In the genomic region with DNA sequence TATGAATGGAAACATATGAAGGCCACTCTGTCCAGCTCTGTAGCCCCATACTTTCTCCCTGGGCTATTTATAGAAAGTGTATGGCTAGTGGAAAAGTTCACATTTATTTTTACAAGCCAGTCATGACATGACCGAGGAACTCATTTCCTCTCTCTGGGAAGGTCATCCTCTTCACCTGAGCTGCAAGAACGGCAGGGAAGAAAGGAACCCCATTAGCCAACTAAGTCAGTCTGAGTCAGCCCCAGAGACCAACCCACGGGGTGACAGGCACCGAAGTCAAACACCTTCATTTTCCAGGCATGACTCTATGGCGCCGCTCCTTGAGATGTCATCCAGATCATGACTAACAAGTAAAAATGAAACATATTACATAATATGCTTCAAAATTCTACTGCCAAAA, we compare ENCODE assay signal across 1 cellular context.
TF ChIP-seq lines count a peak whose summit lies in the region.

No MANE protein-coding gene starts in this region.

TF ChIP-seq in GM23338, 12 proteins besides CTCF, POLR2A, EP300 and RAD21 (continued from another document):
- TF ChIP-seq, protein P1, sequence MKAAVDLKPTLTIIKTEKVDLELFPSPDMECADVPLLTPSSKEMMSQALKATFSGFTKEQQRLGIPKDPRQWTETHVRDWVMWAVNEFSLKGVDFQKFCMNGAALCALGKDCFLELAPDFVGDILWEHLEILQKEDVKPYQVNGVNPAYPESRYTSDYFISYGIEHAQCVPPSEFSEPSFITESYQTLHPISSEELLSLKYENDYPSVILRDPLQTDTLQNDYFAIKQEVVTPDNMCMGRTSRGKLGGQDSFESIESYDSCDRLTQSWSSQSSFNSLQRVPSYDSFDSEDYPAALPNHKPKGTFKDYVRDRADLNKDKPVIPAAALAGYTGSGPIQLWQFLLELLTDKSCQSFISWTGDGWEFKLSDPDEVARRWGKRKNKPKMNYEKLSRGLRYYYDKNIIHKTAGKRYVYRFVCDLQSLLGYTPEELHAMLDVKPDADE (IDR thresholded peaks at IDR 0.05): no peak
- TF ChIP-seq, protein P2, sequence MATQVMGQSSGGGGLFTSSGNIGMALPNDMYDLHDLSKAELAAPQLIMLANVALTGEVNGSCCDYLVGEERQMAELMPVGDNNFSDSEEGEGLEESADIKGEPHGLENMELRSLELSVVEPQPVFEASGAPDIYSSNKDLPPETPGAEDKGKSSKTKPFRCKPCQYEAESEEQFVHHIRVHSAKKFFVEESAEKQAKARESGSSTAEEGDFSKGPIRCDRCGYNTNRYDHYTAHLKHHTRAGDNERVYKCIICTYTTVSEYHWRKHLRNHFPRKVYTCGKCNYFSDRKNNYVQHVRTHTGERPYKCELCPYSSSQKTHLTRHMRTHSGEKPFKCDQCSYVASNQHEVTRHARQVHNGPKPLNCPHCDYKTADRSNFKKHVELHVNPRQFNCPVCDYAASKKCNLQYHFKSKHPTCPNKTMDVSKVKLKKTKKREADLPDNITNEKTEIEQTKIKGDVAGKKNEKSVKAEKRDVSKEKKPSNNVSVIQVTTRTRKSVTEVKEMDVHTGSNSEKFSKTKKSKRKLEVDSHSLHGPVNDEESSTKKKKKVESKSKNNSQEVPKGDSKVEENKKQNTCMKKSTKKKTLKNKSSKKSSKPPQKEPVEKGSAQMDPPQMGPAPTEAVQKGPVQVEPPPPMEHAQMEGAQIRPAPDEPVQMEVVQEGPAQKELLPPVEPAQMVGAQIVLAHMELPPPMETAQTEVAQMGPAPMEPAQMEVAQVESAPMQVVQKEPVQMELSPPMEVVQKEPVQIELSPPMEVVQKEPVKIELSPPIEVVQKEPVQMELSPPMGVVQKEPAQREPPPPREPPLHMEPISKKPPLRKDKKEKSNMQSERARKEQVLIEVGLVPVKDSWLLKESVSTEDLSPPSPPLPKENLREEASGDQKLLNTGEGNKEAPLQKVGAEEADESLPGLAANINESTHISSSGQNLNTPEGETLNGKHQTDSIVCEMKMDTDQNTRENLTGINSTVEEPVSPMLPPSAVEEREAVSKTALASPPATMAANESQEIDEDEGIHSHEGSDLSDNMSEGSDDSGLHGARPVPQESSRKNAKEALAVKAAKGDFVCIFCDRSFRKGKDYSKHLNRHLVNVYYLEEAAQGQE (IDR thresholded peaks at IDR 0.05; ENCODE audit: unreplicated experiment): no peak
- TF ChIP-seq, protein P3, sequence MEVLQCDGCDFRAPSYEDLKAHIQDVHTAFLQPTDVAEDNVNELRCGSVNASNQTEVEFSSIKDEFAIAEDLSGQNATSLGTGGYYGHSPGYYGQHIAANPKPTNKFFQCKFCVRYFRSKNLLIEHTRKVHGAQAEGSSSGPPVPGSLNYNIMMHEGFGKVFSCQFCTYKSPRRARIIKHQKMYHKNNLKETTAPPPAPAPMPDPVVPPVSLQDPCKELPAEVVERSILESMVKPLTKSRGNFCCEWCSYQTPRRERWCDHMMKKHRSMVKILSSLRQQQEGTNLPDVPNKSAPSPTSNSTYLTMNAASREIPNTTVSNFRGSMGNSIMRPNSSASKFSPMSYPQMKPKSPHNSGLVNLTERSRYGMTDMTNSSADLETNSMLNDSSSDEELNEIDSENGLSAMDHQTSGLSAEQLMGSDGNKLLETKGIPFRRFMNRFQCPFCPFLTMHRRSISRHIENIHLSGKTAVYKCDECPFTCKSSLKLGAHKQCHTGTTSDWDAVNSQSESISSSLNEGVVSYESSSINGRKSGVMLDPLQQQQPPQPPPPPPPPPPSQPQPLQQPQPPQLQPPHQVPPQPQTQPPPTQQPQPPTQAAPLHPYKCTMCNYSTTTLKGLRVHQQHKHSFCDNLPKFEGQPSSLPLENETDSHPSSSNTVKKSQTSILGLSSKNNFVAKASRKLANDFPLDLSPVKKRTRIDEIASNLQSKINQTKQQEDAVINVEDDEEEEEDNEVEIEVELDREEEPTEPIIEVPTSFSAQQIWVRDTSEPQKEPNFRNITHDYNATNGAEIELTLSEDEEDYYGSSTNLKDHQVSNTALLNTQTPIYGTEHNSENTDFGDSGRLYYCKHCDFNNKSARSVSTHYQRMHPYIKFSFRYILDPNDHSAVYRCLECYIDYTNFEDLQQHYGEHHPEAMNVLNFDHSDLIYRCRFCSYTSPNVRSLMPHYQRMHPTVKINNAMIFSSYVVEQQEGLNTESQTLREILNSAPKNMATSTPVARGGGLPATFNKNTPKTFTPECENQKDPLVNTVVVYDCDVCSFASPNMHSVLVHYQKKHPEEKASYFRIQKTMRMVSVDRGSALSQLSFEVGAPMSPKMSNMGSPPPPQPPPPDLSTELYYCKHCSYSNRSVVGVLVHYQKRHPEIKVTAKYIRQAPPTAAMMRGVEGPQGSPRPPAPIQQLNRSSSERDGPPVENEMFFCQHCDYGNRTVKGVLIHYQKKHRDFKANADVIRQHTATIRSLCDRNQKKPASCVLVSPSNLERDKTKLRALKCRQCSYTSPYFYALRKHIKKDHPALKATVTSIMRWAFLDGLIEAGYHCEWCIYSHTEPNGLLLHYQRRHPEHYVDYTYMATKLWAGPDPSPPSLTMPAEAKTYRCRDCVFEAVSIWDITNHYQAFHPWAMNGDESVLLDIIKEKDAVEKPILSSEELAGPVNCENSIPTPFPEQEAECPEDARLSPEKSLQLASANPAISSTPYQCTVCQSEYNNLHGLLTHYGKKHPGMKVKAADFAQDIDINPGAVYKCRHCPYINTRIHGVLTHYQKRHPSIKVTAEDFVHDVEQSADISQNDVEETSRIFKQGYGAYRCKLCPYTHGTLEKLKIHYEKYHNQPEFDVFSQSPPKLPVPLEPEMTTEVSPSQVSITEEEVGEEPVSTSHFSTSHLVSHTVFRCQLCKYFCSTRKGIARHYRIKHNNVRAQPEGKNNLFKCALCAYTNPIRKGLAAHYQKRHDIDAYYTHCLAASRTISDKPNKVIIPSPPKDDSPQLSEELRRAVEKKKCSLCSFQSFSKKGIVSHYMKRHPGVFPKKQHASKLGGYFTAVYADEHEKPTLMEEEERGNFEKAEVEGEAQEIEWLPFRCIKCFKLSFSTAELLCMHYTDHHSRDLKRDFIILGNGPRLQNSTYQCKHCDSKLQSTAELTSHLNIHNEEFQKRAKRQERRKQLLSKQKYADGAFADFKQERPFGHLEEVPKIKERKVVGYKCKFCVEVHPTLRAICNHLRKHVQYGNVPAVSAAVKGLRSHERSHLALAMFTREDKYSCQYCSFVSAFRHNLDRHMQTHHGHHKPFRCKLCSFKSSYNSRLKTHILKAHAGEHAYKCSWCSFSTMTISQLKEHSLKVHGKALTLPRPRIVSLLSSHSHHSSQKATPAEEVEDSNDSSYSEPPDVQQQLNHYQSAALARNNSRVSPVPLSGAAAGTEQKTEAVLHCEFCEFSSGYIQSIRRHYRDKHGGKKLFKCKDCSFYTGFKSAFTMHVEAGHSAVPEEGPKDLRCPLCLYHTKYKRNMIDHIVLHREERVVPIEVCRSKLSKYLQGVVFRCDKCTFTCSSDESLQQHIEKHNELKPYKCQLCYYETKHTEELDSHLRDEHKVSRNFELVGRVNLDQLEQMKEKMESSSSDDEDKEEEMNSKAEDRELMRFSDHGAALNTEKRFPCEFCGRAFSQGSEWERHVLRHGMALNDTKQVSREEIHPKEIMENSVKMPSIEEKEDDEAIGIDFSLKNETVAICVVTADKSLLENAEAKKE (CRISPR knock-in tag; IDR thresholded peaks at IDR 0.05): no peak
- TF ChIP-seq NANOG (IDR thresholded peaks at IDR 0.05; ENCODE audit: borderline replicate concordance) (no peak), CREB1 (CRISPR knock-in tag; IDR thresholded peaks at IDR 0.05; ENCODE audit: low read depth) (no peak), JUNB (IDR thresholded peaks at IDR 0.05; ENCODE audit: unreplicated experiment) (no peak), STAT1 (IDR thresholded peaks at IDR 0.05; ENCODE audit: unreplicated experiment) (no peak), EZH2phosphoT487 (IDR thresholded peaks at IDR 0.05; ENCODE audit: unreplicated experiment) (no peak), POLR2AphosphoS5 (IDR thresholded peaks at IDR 0.05; ENCODE audit: low read depth) (no peak), ZNF114 (CRISPR knock-in tag; IDR thresholded peaks at IDR 0.05) (no peak)
